ENCODE assay signal across 11 cellular contexts in genomic region chr11:105046898-105047579, GRCh38. TPM values are rescaled to one million over a fixed set of nuclear protein-coding genes. Genes with fewer than 3 reads are reported as not detected.
DNase-seq lines count a peak whose midpoint lies in the region; ATAC-seq and TF ChIP-seq lines count a peak whose summit lies in the region.
"Had no signal": no experiment of that assay in that cellular context is flagged by ENCODE, and none has a peak within 500 bp of the region (broad histone marks: within the 10 kb centered on the region; RNA-seq: fewer than 3 reads in every experiment).

No MANE protein-coding gene starts in this region.

- no peak overlapping the region for H3K27ac Mint-ChIP-seq in activated CD4-positive, alpha-beta T cell treated with anti-CD3 and anti-CD28 coated beads, Interleukin-2, amount 10 ng/mL, durations not matched to agents 24 days and 14 days
- H3K27ac Mint-ChIP-seq: stimulated activated naive CD8-positive, alpha-beta T cell treated with anti-CD3 and anti-CD28 coated beads, Interleukin-15, Interleukin-2, amounts not matched to agents 100 ng/mL and 50 ng/mL, for 24 hours had no signal

- H3K4me3 Mint-ChIP-seq in activated CD4-positive, alpha-beta T cell treated with anti-CD3 and anti-CD28 coated beads, Interleukin-2, amount 10 ng/mL, durations not matched to agents 24 days and 14 days, result no peak overlapping the region
- H3K4me3 Mint-ChIP-seq: stimulated activated naive CD8-positive, alpha-beta T cell treated with anti-CD3 and anti-CD28 coated beads, Interleukin-15, Interleukin-2, amounts not matched to agents 100 ng/mL and 50 ng/mL, for 24 hours had no signal

- no peaks in the 10 kb centered on the region for H3K27me3 ChIP-seq in MG63

- ATAC-seq in mucosa of descending colon (peak; percentile 69), HG03442 (IDR thresholded peaks at IDR 0.05; ENCODE audit: unreplicated experiment) (no peak), HG02759 (IDR thresholded peaks at IDR 0.05; ENCODE audit: unreplicated experiment) (no peak)

- H3K36me3 ChIP-seq in MG63, result no peaks in the 10 kb centered on the region
- no peaks in the 10 kb centered on the region for H3K36me3 ChIP-seq in mucosa of descending colon (ENCODE audit: low read depth)

- intact Hi-C loops in mucosa of descending colon (cut with DNase I, micrococcal nuclease), result no loop called here
- intact Hi-C loops in activated CD4-positive, alpha-beta T cell treated with anti-CD3 and anti-CD28 coated beads, Interleukin-2, amount 10 ng/mL, durations not matched to agents 24 days and 14 days (cut with micrococcal nuclease), result loop anchor here (5.0 kb wide), 2 partner anchors 55 to 340 kb away; no protein-coding TSS in a partner anchor

- H3K36me3 Mint-ChIP-seq in activated CD4-positive, alpha-beta T cell treated with anti-CD3 and anti-CD28 coated beads, Interleukin-2, amount 10 ng/mL, durations not matched to agents 24 days and 14 days (ENCODE audit: low read depth), result no peaks in the 10 kb centered on the region

- no peaks in the 10 kb centered on the region for H3K27me3 Mint-ChIP-seq in activated CD4-positive, alpha-beta T cell treated with anti-CD3 and anti-CD28 coated beads, Interleukin-2, amount 10 ng/mL, durations not matched to agents 24 days and 14 days
- H3K27me3 Mint-ChIP-seq: stimulated activated naive CD8-positive, alpha-beta T cell treated with anti-CD3 and anti-CD28 coated beads, Interleukin-15, Interleukin-2, amounts not matched to agents 100 ng/mL and 50 ng/mL, for 24 hours had no signal

- H3K9me3 Mint-ChIP-seq in activated CD4-positive, alpha-beta T cell treated with anti-CD3 and anti-CD28 coated beads, Interleukin-2, amount 10 ng/mL, durations not matched to agents 24 days and 14 days, result peaks cover 11% of the 10 kb centered on the region
- H3K9me3 Mint-ChIP-seq: stimulated activated naive CD8-positive, alpha-beta T cell treated with anti-CD3 and anti-CD28 coated beads, Interleukin-15, Interleukin-2, amounts not matched to agents 100 ng/mL and 50 ng/mL, for 24 hours had no signal

- peak; percentile 99 for DNase-seq in AG10803 (ENCODE audit: low read depth)
- peak; percentile 93 for DNase-seq in MG63
- peak; percentile 69 for DNase-seq in epidermal melanocyte (ENCODE audit: insufficient read length, low spot score)
- peak in 1 of 3 donors; percentile 39 for DNase-seq in mucosa of descending colon
- no peak for DNase-seq in activated CD4-positive, alpha-beta T cell treated with anti-CD3 and anti-CD28 coated beads, Interleukin-2, amount 10 ng/mL, durations not matched to agents 24 days and 14 days
- no peak for DNase-seq in NCI-H69 (lab: John Stamatoyannopoulos, UW)
- DNase-seq: activated naive CD4-positive, alpha-beta T cell; RPMI8226 had no signal

- TF ChIP-seq CTCF in AG10803 (conservative IDR thresholded peaks at IDR 0.05; ENCODE audit: low read length), result no peak
- TF ChIP-seq CTCF in mucosa of descending colon (IDR thresholded peaks at IDR 0.05), result no peak

- peaks cover 19% of the 10 kb centered on the region for H3K4me1 ChIP-seq in mucosa of descending colon (ENCODE audit: low read depth)

- H3K9me3 ChIP-seq in MG63 (no peaks in the 10 kb centered on the region), mucosa of descending colon (no peaks in the 10 kb centered on the region)

- H3K4me1 Mint-ChIP-seq in activated CD4-positive, alpha-beta T cell treated with anti-CD3 and anti-CD28 coated beads, Interleukin-2, amount 10 ng/mL, durations not matched to agents 24 days and 14 days, result peaks cover 28% of the 10 kb centered on the region

- H3K4me3 ChIP-seq in AG10803 (ENCODE audit: low read length) (no peak overlapping the region), MG63 (no peak overlapping the region), mucosa of descending colon (no peak overlapping the region)

RNA-seq across cellular contexts. Expression of gene CARD16, which starts 1.9 kb away (rescaled TPM):
- total RNA-seq in MG63 (2014; rRNA removed; shearing (Covaris generic); ENCODE audit: low replicate concordance), result 0.30 TPM in 1 of 2 replicates, not detected in the other
- 10 to 100 TPM; 25.4 to 53.0 (median 43.6) TPM for total RNA-seq in mucosa of descending colon
- 7.2 and 9.0 TPM in 2 replicates for total RNA-seq in activated CD4-positive, alpha-beta T cell treated with anti-CD3 and anti-CD28 coated beads, Interleukin-2, amount 10 ng/mL, durations not matched to agents 24 days and 14 days

RNA-seq across cellular contexts. Expression of gene CASP1, which starts 12.1 kb away (rescaled TPM):
- 0.20 and 2.3 TPM in 2 replicates for total RNA-seq in MG63 (2014; rRNA removed; shearing (Covaris generic); ENCODE audit: low replicate concordance)
- total RNA-seq in mucosa of descending colon, result 100 to 1,000 TPM in 1 of 3 donors, 10 to 100 TPM in 2; 50.6 to 152 (median 75.1) TPM
- 18.7 and 21.6 TPM in 2 replicates for total RNA-seq in activated CD4-positive, alpha-beta T cell treated with anti-CD3 and anti-CD28 coated beads, Interleukin-2, amount 10 ng/mL, durations not matched to agents 24 days and 14 days

RNA-seq across cellular contexts. Expression of gene CASP5, which starts 24.1 kb away (rescaled TPM):
- total RNA-seq in MG63 (2014; rRNA removed; shearing (Covaris generic); ENCODE audit: low replicate concordance), result not detected in 2 replicates
- total RNA-seq in mucosa of descending colon, result 10 to 100 TPM; 50.1 to 81.8 (median 80.5) TPM
- not detected in 2 replicates for total RNA-seq in activated CD4-positive, alpha-beta T cell treated with anti-CD3 and anti-CD28 coated beads, Interleukin-2, amount 10 ng/mL, durations not matched to agents 24 days and 14 days

Comparison
In these comparisons a context has a peak if more than half of its experiments do, and no peak if none do; other contexts are left out.
1. DNase-seq: peak in AG10803 (single experiment), MG63 (single experiment) and epidermal melanocyte (single experiment); none in activated CD4-positive, alpha-beta T cell treated with anti-CD3 and anti-CD28 coated beads, Interleukin-2, amount 10 ng/mL, durations not matched to agents 24 days and 14 days (single experiment) and NCI-H69 (single experiment).
2. RNA of gene CASP5, which starts 24.1 kb away (total RNA-seq): 50.1 to 81.8 TPM in mucosa of descending colon; not detected in MG63 and not detected in activated CD4-positive, alpha-beta T cell treated with anti-CD3 and anti-CD28 coated beads, Interleukin-2, amount 10 ng/mL, durations not matched to agents 24 days and 14 days; every median in the first group is over 10 times any median in the second.